23 cellular contexts compared by ENCODE assay signal in the genomic region with DNA sequence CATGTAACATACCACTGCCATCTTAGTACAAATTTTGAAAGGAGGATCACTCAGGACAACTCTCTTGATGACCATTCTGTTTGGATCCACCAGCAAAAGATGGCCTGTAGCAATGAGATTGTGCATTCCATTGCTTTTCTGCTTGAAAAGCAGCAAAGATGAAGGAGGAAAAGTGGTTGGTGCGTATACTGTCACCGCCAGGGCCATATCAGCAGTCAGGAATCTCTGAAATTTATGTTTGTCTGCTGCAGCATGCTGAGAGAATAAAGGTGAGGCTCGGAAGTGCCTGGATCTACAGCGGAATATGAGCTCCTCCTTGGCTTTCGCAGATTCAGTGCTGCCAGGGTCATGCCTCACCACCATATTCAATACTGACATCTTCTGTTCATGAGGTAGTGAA.
"Had no signal": no experiment of that assay in that cellular context is flagged by ENCODE, and none has a peak within 500 bp of the region (broad histone marks: within the 10 kb centered on the region; RNA-seq: fewer than 3 reads in every experiment).

No MANE protein-coding gene starts in this region.

- H3K4me3 Mint-ChIP-seq: activated B cell treated with CpG ODN at 0.5 μM for 24 hours; activated CD4-positive, alpha-beta T cell treated with anti-CD3 and anti-CD28 coated beads, Interleukin-2, amount 10 ng/mL, durations not matched to agents 24 days and 14 days; activated CD8-positive, alpha-beta memory T cell treated with anti-CD3 and anti-CD28 coated beads, Interleukin-2, amount 10 ng/mL, durations not matched to agents 7 days and 5 days; activated naive CD4-positive, alpha-beta T cell treated with anti-CD3 and anti-CD28 coated beads, Interleukin-2, amount 50 U/mL, for 24 hours; activated T-cell treated with anti-CD3 and anti-CD28 coated beads, Interleukin-2, amount 50 U/mL, for 24 hours; activated T-helper 1 cell treated with anti-CD3 and anti-CD28 coated beads, Interleukin-12 subunit alpha, Interleukin-12 subunit beta, Interleukin-2, Interleukin-4 antibody, amounts not matched to agents 30 ng/mL and 10 ng/mL and 1 ng/mL, durations not matched to agents 14 hours and 24 hours and 36 hours had no signal

- H3K27me3 ChIP-seq: breast epithelium had no signal

- H3K4me1 Mint-ChIP-seq: activated B cell treated with CpG ODN at 0.5 μM for 24 hours; activated naive CD4-positive, alpha-beta T cell treated with anti-CD3 and anti-CD28 coated beads, Interleukin-2, amount 50 U/mL, for 24 hours had no signal

- H3K27me3 Mint-ChIP-seq: activated CD4-positive, alpha-beta T cell treated with anti-CD3 and anti-CD28 coated beads, Interleukin-2, amount 10 ng/mL, durations not matched to agents 24 days and 14 days; activated naive CD4-positive, alpha-beta T cell treated with anti-CD3 and anti-CD28 coated beads, Interleukin-2, amount 50 U/mL, for 24 hours had no signal

- H3K9me3 Mint-ChIP-seq: activated B cell treated with CpG ODN at 0.5 μM for 24 hours; activated CD4-positive, alpha-beta T cell treated with anti-CD3 and anti-CD28 coated beads, Interleukin-2, amount 10 ng/mL, durations not matched to agents 24 days and 14 days; activated naive CD4-positive, alpha-beta T cell treated with anti-CD3 and anti-CD28 coated beads, Interleukin-2, amount 50 U/mL, for 24 hours; activated T-cell treated with anti-CD3 and anti-CD28 coated beads, Interleukin-2, amount 50 U/mL, for 24 hours; activated T-helper 1 cell treated with anti-CD3 and anti-CD28 coated beads, Interleukin-12 subunit alpha, Interleukin-12 subunit beta, Interleukin-2, Interleukin-4 antibody, amounts not matched to agents 30 ng/mL and 10 ng/mL and 1 ng/mL, durations not matched to agents 14 hours and 24 hours and 36 hours had no signal

- DNase-seq: activated B cell treated with CpG ODN at 0.5 μM for 24 hours; activated CD4-positive, alpha-beta T cell treated with anti-CD3 and anti-CD28 coated beads for 1 hour; activated CD4-positive, alpha-beta T cell treated with anti-CD3 and anti-CD28 coated beads, Interleukin-2, amount 10 ng/mL, durations not matched to agents 24 days and 14 days; activated CD4-positive, alpha-beta T cell treated with anti-CD3 and anti-CD28 coated beads, Interleukin-2, amount 50 U/mL, for 48 hours; activated CD8-positive, alpha-beta memory T cell treated with anti-CD3 and anti-CD28 coated beads, Interleukin-2, amount 10 ng/mL, durations not matched to agents 7 days and 5 days; activated effector memory CD4-positive, alpha-beta T cell treated with Interleukin-2 at 50 U/mL for 16 hours; activated naive CD4-positive, alpha-beta T cell; activated T-cell treated with anti-CD3 and anti-CD28 coated beads, Interleukin-2, amount 50 U/mL, for 24 hours; aorta; Karpas-422; MM.1S; NCI-H1105 treated with DMSO at 0.1 percent for 48 hours; NCI-H1436 treated with DMSO at 0.1 percent for 48 hours; NCI-H187; NCI-H2081; NCI-H446; NCI-H524; SHP77 treated with DMSO at 0.1 percent for 48 hours; T-helper 2 cell; T1000 had no signal

- H3K36me3 ChIP-seq: breast epithelium had no signal

- H3K36me3 Mint-ChIP-seq: activated CD8-positive, alpha-beta memory T cell treated with anti-CD3 and anti-CD28 coated beads, Interleukin-2, amount 10 ng/mL, durations not matched to agents 7 days and 5 days; activated naive CD4-positive, alpha-beta T cell treated with anti-CD3 and anti-CD28 coated beads, Interleukin-2, amount 50 U/mL, for 24 hours had no signal

- H3K4me1 ChIP-seq: breast epithelium had no signal

- ATAC-seq: activated CD8-positive, alpha-beta memory T cell treated with anti-CD3 and anti-CD28 coated beads, Interleukin-2, amount 10 ng/mL, durations not matched to agents 7 days and 5 days had no signal

- H3K27ac ChIP-seq: breast epithelium had no signal

- H3K4me3 ChIP-seq: breast epithelium had no signal

- H3K9me3 ChIP-seq: breast epithelium had no signal

- H3K27ac Mint-ChIP-seq: activated B cell treated with CpG ODN at 0.5 μM for 24 hours; activated CD4-positive, alpha-beta T cell treated with anti-CD3 and anti-CD28 coated beads, Interleukin-2, amount 10 ng/mL, durations not matched to agents 24 days and 14 days; activated CD8-positive, alpha-beta memory T cell treated with anti-CD3 and anti-CD28 coated beads, Interleukin-2, amount 10 ng/mL, durations not matched to agents 7 days and 5 days; activated naive CD4-positive, alpha-beta T cell treated with anti-CD3 and anti-CD28 coated beads, Interleukin-2, amount 50 U/mL, for 24 hours; activated T-cell treated with anti-CD3 and anti-CD28 coated beads, Interleukin-2, amount 50 U/mL, for 24 hours; activated T-helper 1 cell treated with anti-CD3 and anti-CD28 coated beads, Interleukin-12 subunit alpha, Interleukin-12 subunit beta, Interleukin-2, Interleukin-4 antibody, amounts not matched to agents 30 ng/mL and 10 ng/mL and 1 ng/mL, durations not matched to agents 14 hours and 24 hours and 36 hours had no signal
